Comparison of ENCODE assay signal across 12 cellular contexts in the genomic region with DNA sequence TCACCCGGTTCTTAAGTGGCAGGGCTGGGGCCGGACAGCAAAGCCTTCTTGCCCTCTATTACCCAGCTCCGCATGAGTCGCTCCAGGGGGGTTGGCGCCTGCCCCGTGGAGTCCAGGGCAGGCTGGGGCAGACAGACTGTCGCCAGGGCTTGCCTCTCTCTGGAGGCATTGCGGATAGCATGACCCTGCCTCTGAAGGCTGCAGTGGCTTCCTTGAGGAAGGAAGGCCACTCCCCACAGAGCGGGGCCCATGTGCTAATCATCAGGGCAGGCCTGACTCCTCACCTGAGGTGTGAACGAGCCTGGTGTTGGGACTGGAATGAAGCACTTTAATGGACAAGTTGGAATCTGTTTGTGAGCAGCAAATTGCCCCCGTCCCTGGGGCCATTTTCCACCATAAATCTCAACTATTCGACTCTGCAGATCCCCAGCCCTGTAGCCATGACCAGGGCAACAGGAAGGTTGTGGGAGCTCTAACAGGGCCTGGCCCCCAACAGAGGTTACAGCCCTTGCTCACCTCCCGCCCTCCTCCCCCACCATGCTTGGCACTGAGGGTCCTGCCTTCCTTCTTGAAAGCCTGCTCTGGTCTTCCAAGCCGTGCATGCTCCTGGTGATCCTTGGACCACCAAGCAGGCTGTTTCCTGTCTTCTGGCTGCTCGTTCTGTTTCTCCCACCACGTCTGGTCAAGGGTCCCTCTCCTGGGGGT.
DNase-seq lines count a peak whose midpoint lies in the region; ATAC-seq and TF ChIP-seq lines count a peak whose summit lies in the region.
"Had no signal": no experiment of that assay in that cellular context is flagged by ENCODE, and none has a peak within 500 bp of the region (broad histone marks: within the 10 kb centered on the region; RNA-seq: fewer than 3 reads in every experiment).

No MANE protein-coding gene starts in this region.

- H4K5ac ChIP-seq in mesendoderm (ENCODE audit: low read length), result no peak overlapping the region

- H3K18ac ChIP-seq in mesendoderm (ENCODE audit: low read length), result no peak overlapping the region

- no peaks in the 10 kb centered on the region for H3K79me1 ChIP-seq in mesendoderm (ENCODE audit: low read length)

- DNase-seq in ELF-1 (ENCODE audit: low read depth, low spot score) (peak; percentile 84), RWPE1 (ENCODE audit: low spot score) (peak; percentile 43), epithelial cell of prostate (ENCODE audit: low read depth, low spot score) (peak; percentile 40), mesendoderm (peak; percentile 81), H4 (ENCODE audit: low spot score) (no peak), DMS79 (lab: John Stamatoyannopoulos, UW) (no peak)
- DNase-seq in stimulated activated CD4-positive, alpha-beta T cell treated with anti-CD3 and anti-CD28 coated beads, Interleukin-1b, Interleukin-23, amount 100 ng/mL, for 48 hours, result no peak
- DNase-seq: activated CD4-positive, alpha-beta memory T cell treated with anti-CD3 and anti-CD28 coated beads for 36 hours; hippocampal formation; NCI-H2107 had no signal

- CTCF ChIA-PET in RWPE1 (lab: Yijun Ruan, JAX), result interaction anchor here (0.7 to 0.8 kb wide), 2 partner anchors 14 to 62 kb away, joined by 3 read pairs; no protein-coding TSS in a partner anchor

- POLR2A ChIA-PET in RWPE1 (lab: Yijun Ruan, JAX; ENCODE audit: low non-redundant PET), result no interaction called here

- no peak overlapping the region for H2AK5ac ChIP-seq in mesendoderm (ENCODE audit: low read length)

- no peak for ATAC-seq in HG03469 (IDR thresholded peaks at IDR 0.05; ENCODE audit: unreplicated experiment)
- ATAC-seq: natural killer cell treated with Interleukin-12 subunit alpha and Interleukin-12 subunit beta and Interleukin-15 and Interleukin-18, amount 100 ng/mL, for 72 hours had no signal

- no peaks in the 10 kb centered on the region for H3K27me3 ChIP-seq in mesendoderm (ENCODE audit: insufficient read depth, low read length, poor library complexity)

- H3K79me2 ChIP-seq in mesendoderm (ENCODE audit: control insufficient read depth, insufficient read depth, low read length), result no peaks in the 10 kb centered on the region

- H3K56ac ChIP-seq in mesendoderm (ENCODE audit: low read length), result peak overlapping the region; percentile 52

- peak overlapping the region; percentile 83 for H3K23ac ChIP-seq in mesendoderm (ENCODE audit: low read length)

- no peak overlapping the region for H3K4me2 ChIP-seq in mesendoderm (ENCODE audit: low read length)

- no peak overlapping the region for H3K4ac ChIP-seq in mesendoderm (ENCODE audit: low read depth, low read length)

- no CpG with 5 or more reads among the region's 16 CpGs for WGBS in mesendoderm (ENCODE audit: extremely low coverage, insufficient coverage, low lambda C conversion rate)

- H3K27ac ChIP-seq in RWPE1 (peak overlapping the region; percentile 82), epithelial cell of prostate (peak overlapping the region; percentile 34), mesendoderm (ENCODE audit: low read depth, low read length) (no peak overlapping the region)

- H3K4me3 ChIP-seq in mesendoderm (ENCODE audit: low read length), result no peak overlapping the region

- H3K4me1 ChIP-seq in mesendoderm (ENCODE audit: control insufficient read depth, low read depth, low read length), result peaks cover 7% of the 10 kb centered on the region

- no peaks in the 10 kb centered on the region for H3K36me3 ChIP-seq in mesendoderm (ENCODE audit: control insufficient read depth, insufficient read depth, low read length)

- no peak overlapping the region for H2BK120ac ChIP-seq in mesendoderm (ENCODE audit: low read depth, low read length)

- no peak overlapping the region for H3K9ac ChIP-seq in mesendoderm (ENCODE audit: low read length)

- H4K8ac ChIP-seq in mesendoderm (ENCODE audit: low read depth, low read length), result no peak overlapping the region

- no peak overlapping the region for H2BK5ac ChIP-seq in mesendoderm (ENCODE audit: low read length)

- no peak for TF ChIP-seq CTCF in RWPE1 (conservative IDR thresholded peaks at IDR 0.05; ENCODE audit: low read depth)

- H2BK15ac ChIP-seq in mesendoderm (replicated peaks; ENCODE audit: low read depth), result no peak overlapping the region

Comparison
In these comparisons a context has a peak if more than half of its experiments do, and no peak if none do; other contexts are left out.
1. DNase-seq: peak in ELF-1 (single experiment), RWPE1 (single experiment), epithelial cell of prostate (single experiment) and mesendoderm (single experiment); none in H4 (single experiment), DMS79 (single experiment) and stimulated activated CD4-positive, alpha-beta T cell treated with anti-CD3 and anti-CD28 coated beads, Interleukin-1b, Interleukin-23, amount 100 ng/mL, for 48 hours (single experiment).